Comparison of ENCODE assay signal across 9 cellular contexts in the genomic region with DNA sequence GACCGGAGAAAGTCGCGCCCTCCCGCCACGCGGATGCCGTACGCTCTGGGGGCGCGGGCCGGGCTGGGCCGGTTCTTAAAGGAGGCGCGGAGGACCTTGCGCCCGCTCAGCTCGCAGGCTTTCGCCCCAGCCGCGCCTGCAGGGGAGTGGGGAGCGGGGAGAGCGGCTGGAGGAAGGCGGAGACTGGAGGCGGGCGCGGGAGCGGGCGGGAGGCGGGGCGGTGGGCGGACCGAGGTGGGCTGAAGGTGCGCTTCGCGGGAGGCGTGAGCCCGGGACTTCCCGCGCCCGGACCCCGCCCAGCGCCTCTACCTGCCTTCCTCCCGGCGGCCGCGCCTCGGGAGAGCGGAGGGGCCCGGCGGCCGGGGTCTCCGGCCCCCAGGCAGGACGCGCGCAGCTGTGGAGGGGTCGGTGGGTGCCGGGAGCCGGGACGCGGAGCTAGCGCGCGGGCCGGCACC. TPM values are rescaled to one million over a fixed set of nuclear protein-coding genes. Genes with fewer than 3 reads are reported as not detected.
DNase-seq lines count a peak whose midpoint lies in the region; ATAC-seq and TF ChIP-seq lines count a peak whose summit lies in the region.
"Had no signal": no experiment of that assay in that cellular context is flagged by ENCODE, and none has a peak within 500 bp of the region (broad histone marks: within the 10 kb centered on the region; RNA-seq: fewer than 3 reads in every experiment).

A gene (minus strand): TSS at position 148 of the 455 bp plus-strand sequence. CDS start 422 bp downstream, outside the sequence.

- no peak for TF ChIP-seq RAD21 in Ishikawa (IDR thresholded peaks at IDR 0.05; ENCODE audit: low read depth)

- H3K27me3 Mint-ChIP-seq in activated CD4-positive, alpha-beta T cell treated with anti-CD3 and anti-CD28 coated beads, Interleukin-2, amount 10 ng/mL, durations not matched to agents 7 days and 5 days = peaks cover 35% of the 10 kb centered on the region

- peak within 1 kb of the TSS; percentile 68 for H3K4me3 Mint-ChIP-seq in activated CD4-positive, alpha-beta T cell treated with anti-CD3 and anti-CD28 coated beads, Interleukin-2, amount 10 ng/mL, durations not matched to agents 7 days and 5 days

- H3K27ac Mint-ChIP-seq in activated CD4-positive, alpha-beta T cell treated with anti-CD3 and anti-CD28 coated beads, Interleukin-2, amount 10 ng/mL, durations not matched to agents 7 days and 5 days = peak within 1 kb of the TSS; percentile 50

- H3K36me3 Mint-ChIP-seq in activated CD4-positive, alpha-beta T cell treated with anti-CD3 and anti-CD28 coated beads, Interleukin-2, amount 10 ng/mL, durations not matched to agents 7 days and 5 days (ENCODE audit: low read depth) = no peaks in the 10 kb centered on the region

- H3K4me3 ChIP-seq in duodenal mucosa (ENCODE audit: low read depth in 1 of 2, low read length in 2 of 2) = peak within 1 kb of the TSS; percentile 29 to 61
- no peak within 1 kb of the TSS for H3K4me3 ChIP-seq in mucosa of stomach (ENCODE audit: low read length)

- in situ Hi-C loops in Caki2 (cut with HindIII; ENCODE audit: low pct_unique_long_range_greater_than_20kb, low sequenced_read_pairs) = no loop called here

- H3K27me3 ChIP-seq in duodenal mucosa (ENCODE audit: control insufficient read depth in 1 of 2, insufficient read depth in 2 of 2, low read length in 2 of 2) (peaks cover 16 to 19% of the 10 kb centered on the region in 2 donors), mucosa of stomach (ENCODE audit: control insufficient read depth, insufficient read depth, low read length) (peaks cover 59% of the 10 kb centered on the region)

- CTCF ChIA-PET in activated CD4-positive, alpha-beta T cell treated with anti-CD3 and anti-CD28 coated beads, Interleukin-2, amount 10 ng/mL, durations not matched to agents 7 days and 5 days (lab: Charles Lee) = interaction anchor here (0.6 to 3.6 kb wide), 34 partner anchors 8 to 536 kb away, joined by 3 to 28 read pairs (median 4); a partner anchor contains a TSS

- peaks cover 17% of the 10 kb centered on the region for H3K4me1 Mint-ChIP-seq in activated CD4-positive, alpha-beta T cell treated with anti-CD3 and anti-CD28 coated beads, Interleukin-2, amount 10 ng/mL, durations not matched to agents 7 days and 5 days

- no peak for TF ChIP-seq EP300 in Ishikawa (IDR thresholded peaks at IDR 0.05; ENCODE audit: borderline replicate concordance)

- peaks cover 6% of the 10 kb centered on the region in 2 donors for H3K4me1 ChIP-seq in duodenal mucosa (ENCODE audit: control insufficient read depth in 1 of 2, insufficient read depth in 2 of 2, low read length in 2 of 2)
- peaks cover 16% of the 10 kb centered on the region for H3K4me1 ChIP-seq in mucosa of stomach (ENCODE audit: control insufficient read depth, insufficient read depth, low read length)

- H3K9me3 ChIP-seq in duodenal mucosa (ENCODE audit: control insufficient read depth in 1 of 2, low read length in 2 of 2) = no peaks in the 10 kb centered on the region
- no peaks in the 10 kb centered on the region for H3K9me3 ChIP-seq in mucosa of stomach (ENCODE audit: control insufficient read depth, low read length)

- H3K36me3 ChIP-seq in duodenal mucosa (ENCODE audit: control insufficient read depth in 1 of 2, insufficient read depth in 2 of 2, low read length in 2 of 2) (no peaks in the 10 kb centered on the region), mucosa of stomach (ENCODE audit: control insufficient read depth, insufficient read depth, low read length) (no peaks in the 10 kb centered on the region)

- no peak within 1 kb of the TSS for H3K27ac ChIP-seq in duodenal mucosa (ENCODE audit: low read depth, low read length)

- DNase-seq in Caki2 (ENCODE audit: low read depth) = peak; percentile 61
- peak; percentile 70 for DNase-seq in activated CD4-positive, alpha-beta T cell treated with anti-CD3 and anti-CD28 coated beads, Interleukin-2, amount 10 ng/mL, durations not matched to agents 7 days and 5 days
- peak; percentile 45 to 63 for DNase-seq in stimulated activated CD8-positive, alpha-beta memory T cell treated with anti-CD3 and anti-CD28 coated beads, Interleukin-7, amount 100 ng/mL, for 48 hours (ENCODE audit: extremely low read depth in 1 of 2, low read depth in 1 of 2)

- H3K9ac ChIP-seq in duodenal mucosa (ENCODE audit: low read depth in 1 of 2, low read length in 2 of 2) (peak within 1 kb of the TSS; percentile 25 to 51), mucosa of stomach (ENCODE audit: low read length) (peak within 1 kb of the TSS; percentile 47)

- POLR2A ChIA-PET in activated CD4-positive, alpha-beta T cell treated with anti-CD3 and anti-CD28 coated beads, Interleukin-2, amount 10 ng/mL, durations not matched to agents 7 days and 5 days (lab: Charles Lee) = no interaction called here

- ATAC-seq in GM21390 (IDR thresholded peaks at IDR 0.05; ENCODE audit: unreplicated experiment) (peak; percentile 42), GM18873 (IDR thresholded peaks at IDR 0.05; ENCODE audit: low FRiP score, unreplicated experiment) (no peak)

- no peaks in the 10 kb centered on the region for H3K9me3 Mint-ChIP-seq in activated CD4-positive, alpha-beta T cell treated with anti-CD3 and anti-CD28 coated beads, Interleukin-2, amount 10 ng/mL, durations not matched to agents 7 days and 5 days

TF ChIP-seq in Ishikawa, 13 proteins besides CTCF, POLR2A, EP300 and RAD21:
- TF ChIP-seq CEBPB (IDR thresholded peaks at IDR 0.05) (no peak), ZBTB7A (IDR thresholded peaks at IDR 0.05; ENCODE audit: low read depth) (peak; percentile 47), EGR1 (IDR thresholded peaks at IDR 0.05) (no peak), TCF12 (IDR thresholded peaks at IDR 0.05; ENCODE audit: low read depth) (no peak), NFIC (IDR thresholded peaks at IDR 0.05) (no peak)
- TF ChIP-seq, protein P1, sequence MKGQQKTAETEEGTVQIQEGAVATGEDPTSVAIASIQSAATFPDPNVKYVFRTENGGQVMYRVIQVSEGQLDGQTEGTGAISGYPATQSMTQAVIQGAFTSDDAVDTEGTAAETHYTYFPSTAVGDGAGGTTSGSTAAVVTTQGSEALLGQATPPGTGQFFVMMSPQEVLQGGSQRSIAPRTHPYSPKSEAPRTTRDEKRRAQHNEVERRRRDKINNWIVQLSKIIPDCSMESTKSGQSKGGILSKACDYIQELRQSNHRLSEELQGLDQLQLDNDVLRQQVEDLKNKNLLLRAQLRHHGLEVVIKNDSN (IDR thresholded peaks at IDR 0.05) = no peak

RNA-seq across cellular contexts. Expression of the gene that starts here (rescaled TPM):
- total RNA-seq in Caki2 (2014; rRNA removed; shearing (Covaris generic); ENCODE audit: low replicate concordance) = 0.32 TPM in 1 of 2 replicates, not detected in the other
- under 1 TPM in 1 of 2 experiments, not detected in 1; 0.06 TPM for total RNA-seq in activated CD4-positive, alpha-beta T cell treated with anti-CD3 and anti-CD28 coated beads, Interleukin-2, amount 10 ng/mL, durations not matched to agents 7 days and 5 days
- total RNA-seq: LHCN-M2 had no signal

Comparison
In these comparisons a context has a peak if more than half of its experiments do, and no peak if none do; other contexts are left out.
1. Peak in DNase-seq in Caki2; RNA of the gene not detected or under 1 TPM.
2. Peak in DNase-seq in activated CD4-positive, alpha-beta T cell treated with anti-CD3 and anti-CD28 coated beads, Interleukin-2, amount 10 ng/mL, durations not matched to agents 7 days and 5 days; RNA of the gene not detected or under 1 TPM.